2 cellular contexts compared by ENCODE assay signal in genomic region chr17:43356450-43356849, GRCh38.
TF ChIP-seq lines count a peak whose summit lies in the region.

No MANE protein-coding gene starts in this region.

TF ChIP-seq in A549, 52 proteins besides CTCF, POLR2A, EP300 and RAD21 (continued from another document):
- TF ChIP-seq RARB (CRISPR knock-in tag; IDR thresholded peaks at IDR 0.05) (no peak), FOSL2 (IDR thresholded peaks at IDR 0.05) (no peak), FOSL2 (CRISPR knock-in tag; IDR thresholded peaks at IDR 0.05) (no peak), ESRRA (IDR thresholded peaks at IDR 0.05; ENCODE audit: borderline replicate concordance, low read length) (no peak), REST (IDR thresholded peaks at IDR 0.05) (no peak), SREBF2 (IDR thresholded peaks at IDR 0.05) (no peak), BHLHE40 (IDR thresholded peaks at IDR 0.05; ENCODE audit: low read depth, low read length) (no peak), PBX3 (IDR thresholded peaks at IDR 0.05) (no peak), ZSCAN20 (CRISPR knock-in tag; IDR thresholded peaks at IDR 0.05) (no peak), RCOR1 (IDR thresholded peaks at IDR 0.05; ENCODE audit: low read depth, low read length) (no peak), EHMT2 (IDR thresholded peaks at IDR 0.05; ENCODE audit: low read depth) (no peak), RNF2 (IDR thresholded peaks at IDR 0.05; ENCODE audit: borderline replicate concordance, low read depth) (no peak), KDM5A (IDR thresholded peaks at IDR 0.05) (no peak), HOXB5 (CRISPR knock-in tag; IDR thresholded peaks at IDR 0.05) (no peak), NFE2L2 (conservative IDR thresholded peaks at IDR 0.05; ENCODE audit: low read length) (no peak), SMC3 (IDR thresholded peaks at IDR 0.05) (no peak), POLR2AphosphoS2 (conservative IDR thresholded peaks at IDR 0.05; ENCODE audit: low read length) (no peak)

TF ChIP-seq in IMR-90, 13 proteins besides CTCF, POLR2A, EP300 and RAD21:
- TF ChIP-seq, protein P1, sequence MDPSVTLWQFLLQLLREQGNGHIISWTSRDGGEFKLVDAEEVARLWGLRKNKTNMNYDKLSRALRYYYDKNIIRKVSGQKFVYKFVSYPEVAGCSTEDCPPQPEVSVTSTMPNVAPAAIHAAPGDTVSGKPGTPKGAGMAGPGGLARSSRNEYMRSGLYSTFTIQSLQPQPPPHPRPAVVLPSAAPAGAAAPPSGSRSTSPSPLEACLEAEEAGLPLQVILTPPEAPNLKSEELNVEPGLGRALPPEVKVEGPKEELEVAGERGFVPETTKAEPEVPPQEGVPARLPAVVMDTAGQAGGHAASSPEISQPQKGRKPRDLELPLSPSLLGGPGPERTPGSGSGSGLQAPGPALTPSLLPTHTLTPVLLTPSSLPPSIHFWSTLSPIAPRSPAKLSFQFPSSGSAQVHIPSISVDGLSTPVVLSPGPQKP (IDR thresholded peaks at IDR 0.05; ENCODE audit: borderline replicate concordance, low read depth, low read length) = no peak
